17 cellular contexts compared by ENCODE assay signal in genomic region chr1:118944546-118944945, GRCh38. TPM values are rescaled to one million over a fixed set of nuclear protein-coding genes. Genes with fewer than 3 reads are reported as not detected.
DNase-seq lines count a peak whose midpoint lies in the region; ATAC-seq and TF ChIP-seq lines count a peak whose summit lies in the region.
"Had no signal": no experiment of that assay in that cellular context is flagged by ENCODE, and none has a peak within 500 bp of the region (broad histone marks: within the 10 kb centered on the region; RNA-seq: fewer than 3 reads in every experiment).

No MANE protein-coding gene starts in this region.

- CTCF ChIA-PET in HEK293 (lab: Yijun Ruan, JAX), result interaction anchor here (0.6 kb wide), 1 partner anchor 1660 kb away, joined by 3 read pairs; no protein-coding TSS in a partner anchor

- H3K36me3 ChIP-seq in HEK293 (ENCODE audit: control insufficient read depth in 2 of 2, insufficient read depth in 1 of 2, low read length in 2 of 2) (no peaks in the 10 kb centered on the region), gastrocnemius medialis (no peaks in the 10 kb centered on the region)

- TF ChIP-seq CTCF in HEK293 (tag by site-specific recombination; IDR thresholded peaks at IDR 0.05), result no peak
- no peak for TF ChIP-seq CTCF in gastrocnemius medialis (IDR thresholded peaks at IDR 0.05 in 4 of 5, conservative IDR thresholded peaks at IDR 0.05 in 1 of 5)

- H3K9me3 ChIP-seq in HEK293 (ENCODE audit: control insufficient read depth, insufficient read depth, low read depth, low read length) (no peaks in the 10 kb centered on the region), gastrocnemius medialis (no peaks in the 10 kb centered on the region)
- H3K9me3 ChIP-seq: Caco-2 had no signal

- peak in 1 of 2 donors; percentile 16 for TF ChIP-seq POLR2A in gastrocnemius medialis (IDR thresholded peaks at IDR 0.05)

- in situ Hi-C loops in gastrocnemius medialis (cut with MboI; ENCODE audit: low sequenced_read_pairs in 4 of 4), result no loop called here

- H3K4me3 ChIP-seq in HEK293 (ENCODE audit: low read depth, low read length), result no peak overlapping the region
- peak overlapping the region; percentile 13 to 47 (median 36) for H3K4me3 ChIP-seq in gastrocnemius medialis

- DNase-seq in myocyte (ENCODE audit: low read depth) (peak; percentile 91), gastrocnemius medialis (peak; percentile 80 to 93), cerebellar cortex (ENCODE audit: low spot score) (no peak), DMS153 treated with DMSO at 0.1 percent for 48 hours (lab: John Stamatoyannopoulos, UW; ENCODE audit: unreplicated experiment) (no peak), T-helper 2 cell (no peak)
- DNase-seq: ACHN; AML-193; Caco-2; CD4-positive, alpha-beta T cell; DMS79; GDM1; H9 had no signal

- intact Hi-C loops in gastrocnemius medialis (cut with DNase I; ENCODE audit: low total_unique reads), result loop anchor here (2.0 to 5.0 kb wide), 4 partner anchors 16 to 654 kb away; no protein-coding TSS in a partner anchor

- POLR2A ChIA-PET in HEK293 (lab: Yijun Ruan, JAX), result no interaction called here

- no peaks in the 10 kb centered on the region for H3K27me3 ChIP-seq in gastrocnemius medialis

- H3K27ac ChIP-seq in HEK293 (ENCODE audit: extremely low read depth, low read depth, low read length), result no peak overlapping the region
- peak overlapping the region; percentile 83 to 93 (median 88) for H3K27ac ChIP-seq in gastrocnemius medialis
- H3K27ac ChIP-seq: C4-2B, HL-60 had no signal

- H3K4me1 ChIP-seq in HEK293 (ENCODE audit: control insufficient read depth, insufficient read depth, low read length) (no peaks in the 10 kb centered on the region), gastrocnemius medialis (peaks cover 90 to 93% of the 10 kb centered on the region in 2 donors)
- H3K4me1 ChIP-seq: Caco-2 had no signal

- ATAC-seq in gastrocnemius medialis, result peak; percentile 69 to 72
- ATAC-seq in GM21447 (IDR thresholded peaks at IDR 0.05; ENCODE audit: unreplicated experiment), result no peak

TF ChIP-seq in HEK293, 187 proteins besides CTCF, POLR2A, EP300 and RAD21:
- TF ChIP-seq ZNF560 (tag by site-specific recombination; IDR thresholded peaks at IDR 0.05; ENCODE audit: borderline replicate concordance), result no peak
- 0 out of 2 replicates have a peak, but pooled peaks have one; percentile 45 for TF ChIP-seq ZNF660 (tag by site-specific recombination; IDR thresholded peaks at IDR 0.05)

RNA-seq across cellular contexts. Expression of gene TBX15, which starts 43.6 kb away (rescaled TPM):
- total RNA-seq in myocyte (44.7 and 48.4 TPM in 2 replicates), gastrocnemius medialis (100 to 1,000 TPM in 3 of 4 donors, 10 to 100 TPM in 1; 91.4 to 275 (median 245) TPM)
- polyA plus RNA-seq in myocyte (2012), result 18.1 TPM
- total RNA-seq: A172; CD4-positive, alpha-beta T cell had no signal

Comparison
In these comparisons a context has a peak if more than half of its experiments do, and no peak if none do; other contexts are left out.
1. DNase-seq: peak in myocyte (single experiment) and gastrocnemius medialis (2 of 2); none in cerebellar cortex (single experiment), DMS153 treated with DMSO at 0.1 percent for 48 hours (single experiment) and T-helper 2 cell (0 of 5).